Comparison of ENCODE assay signal across 8 cellular contexts in the genomic region with DNA sequence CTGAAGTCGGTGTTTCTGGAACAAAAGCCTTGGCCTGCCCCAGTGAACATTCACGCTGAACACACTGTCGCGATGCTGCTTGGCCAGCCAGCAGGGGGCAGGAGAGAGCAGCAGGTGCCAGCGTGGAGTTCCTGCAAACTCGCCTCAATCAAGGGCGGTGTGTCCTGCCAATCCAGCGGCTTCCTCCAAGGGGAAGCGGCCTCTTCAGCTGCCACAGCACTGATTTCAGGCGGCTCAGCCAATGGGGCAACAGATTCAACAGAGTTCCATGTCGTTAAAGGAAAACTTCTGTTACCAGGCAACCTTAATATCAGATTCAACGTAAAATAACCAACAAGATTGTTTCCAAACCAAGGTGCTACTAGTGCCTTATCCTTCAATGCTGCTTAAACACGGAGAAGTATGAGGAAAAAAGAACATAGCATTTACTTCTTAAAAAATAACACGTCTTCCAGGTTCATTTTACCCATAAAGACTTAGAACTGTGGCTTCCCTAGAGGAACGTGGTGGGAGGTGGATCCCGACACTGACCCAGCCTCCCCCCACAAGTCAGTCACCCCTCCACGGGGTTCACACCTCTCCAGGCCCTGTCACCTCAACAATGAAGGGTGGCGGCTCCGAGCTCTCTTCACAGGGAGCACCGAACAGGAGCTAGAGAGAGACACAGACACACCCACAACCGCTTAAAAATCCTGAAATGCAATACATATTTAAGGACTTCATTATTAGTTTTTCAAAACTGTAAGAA.
A peak's percentile ranks its signal among the peaks of the same experiment; 100 is the strongest.
DNase-seq lines count a peak whose midpoint lies in the region; ATAC-seq and TF ChIP-seq lines count a peak whose summit lies in the region.

No MANE protein-coding gene starts in this region.

- peaks cover 43% of the 10 kb centered on the region for H3F3A ChIP-seq in DOHH2 (ENCODE audit: control insufficient read depth, insufficient read depth)

- H3K36me3 ChIP-seq in DOHH2 (ENCODE audit: control insufficient read depth, low read length): peaks cover 64% of the 10 kb centered on the region

- H3K9me3 ChIP-seq in DOHH2 (ENCODE audit: control insufficient read depth, insufficient read depth, low read length): peaks cover 14% of the 10 kb centered on the region; the same call in 1 of the 2 replicates

- no peaks in the 10 kb centered on the region for H3K36me3 Mint-ChIP-seq in activated CD4-positive, alpha-beta T cell treated with anti-CD3 and anti-CD28 coated beads for 36 hours (ENCODE audit: low read depth)

- H3K27me3 ChIP-seq in DOHH2 (ENCODE audit: control insufficient read depth, low read length) (no peaks in the 10 kb centered on the region), layer of hippocampus (ENCODE audit: control insufficient read depth, insufficient read depth, low read length) (no peaks in the 10 kb centered on the region)

- peak; percentile 99 for TF ChIP-seq CTCF in DOHH2 (IDR thresholded peaks at IDR 0.05; ENCODE audit: low read depth, low read length, poor library complexity, severe bottlenecking)

- no peaks in the 10 kb centered on the region for H3K27me3 Mint-ChIP-seq in activated CD4-positive, alpha-beta T cell treated with anti-CD3 and anti-CD28 coated beads for 36 hours

- H3K27ac Mint-ChIP-seq in activated CD4-positive, alpha-beta T cell treated with anti-CD3 and anti-CD28 coated beads for 36 hours: no peak overlapping the region

- ATAC-seq in HG02759 (IDR thresholded peaks at IDR 0.05; ENCODE audit: unreplicated experiment) (peak; percentile 62), HG02588 (IDR thresholded peaks at IDR 0.05; ENCODE audit: unreplicated experiment) (no peak)
- ATAC-seq in activated CD4-positive, alpha-beta T cell treated with anti-CD3 and anti-CD28 coated beads for 36 hours: peak; percentile 95

- H3K4me3 Mint-ChIP-seq in activated CD4-positive, alpha-beta T cell treated with anti-CD3 and anti-CD28 coated beads for 36 hours: no peak overlapping the region

- H3K9me2 ChIP-seq in DOHH2 (replicated peaks; ENCODE audit: control insufficient read depth, low read length): no peaks in the 10 kb centered on the region

- H4K20me1 ChIP-seq in DOHH2 (ENCODE audit: control insufficient read depth, insufficient read depth, low read depth, low read length): no peaks in the 10 kb centered on the region

- peak overlapping the region; percentile 87 for H3K4me3 ChIP-seq in DOHH2 (ENCODE audit: low read length)

- no peaks in the 10 kb centered on the region for H3K9me3 Mint-ChIP-seq in activated CD4-positive, alpha-beta T cell treated with anti-CD3 and anti-CD28 coated beads for 36 hours (ENCODE audit: low read depth)

- peaks cover 13% of the 10 kb centered on the region for H3K4me1 Mint-ChIP-seq in activated CD4-positive, alpha-beta T cell treated with anti-CD3 and anti-CD28 coated beads for 36 hours

- H3K79me2 ChIP-seq in DOHH2 (ENCODE audit: control insufficient read depth, low read length): peaks cover 80% of the 10 kb centered on the region

- peak; percentile 61 for DNase-seq in NCI-H226
- peak; percentile 92 for DNase-seq in activated CD4-positive, alpha-beta T cell treated with anti-CD3 and anti-CD28 coated beads for 36 hours
- peak; percentile 87 for DNase-seq in cerebellum (ENCODE audit: low spot score)
- peak; percentile 71 to 89 (median 72) for DNase-seq in stimulated activated CD4-positive, alpha-beta T cell treated with anti-CD3 and anti-CD28 coated beads, Interleukin-1b, Interleukin-23, amount 100 ng/mL, for 24 hours (ENCODE audit: low read depth in 4 of 4, low spot score in 1 of 4)

- H3K4me1 ChIP-seq in DOHH2 (ENCODE audit: control insufficient read depth, low read length): peaks cover 94% of the 10 kb centered on the region

- intact Hi-C loops in activated CD4-positive, alpha-beta T cell treated with anti-CD3 and anti-CD28 coated beads for 36 hours (cut with DNase I, micrococcal nuclease): loop anchor here (2.0 to 5.0 kb wide), 3 partner anchors 271 to 300 kb away; no protein-coding TSS in a partner anchor

- POLR2A ChIA-PET in activated CD4-positive, alpha-beta T cell treated with anti-CD3 and anti-CD28 coated beads for 36 hours (lab: Charles Lee): interaction anchor here (0.8 kb wide), 1 partner anchor 742 kb away, joined by 3 read pairs; no protein-coding TSS in a partner anchor

- H3K4me2 ChIP-seq in DOHH2 (ENCODE audit: low read length): peak overlapping the region; percentile 92

- CTCF ChIA-PET in activated CD4-positive, alpha-beta T cell treated with anti-CD3 and anti-CD28 coated beads for 36 hours (lab: Charles Lee): interaction anchor here (0.5 to 1.4 kb wide), 6 partner anchors 11 to 299 kb away, joined by 3 to 5 read pairs (median 3); no protein-coding TSS in a partner anchor

- H3K27ac ChIP-seq in DOHH2 (ENCODE audit: low read depth, low read length) (peak overlapping the region; percentile 97), layer of hippocampus (ENCODE audit: low read depth, low read length) (peak overlapping the region; percentile 56)
